ENCODE assay signal across 23 cellular contexts in genomic region chr1:47643506-47644215, GRCh38.
DNase-seq lines count a peak whose midpoint lies in the region; ATAC-seq and TF ChIP-seq lines count a peak whose summit lies in the region.
"Had no signal": no experiment of that assay in that cellular context is flagged by ENCODE, and none has a peak within 500 bp of the region (broad histone marks: within the 10 kb centered on the region; RNA-seq: fewer than 3 reads in every experiment).

No MANE protein-coding gene starts in this region.

- TF ChIP-seq CTCF in coronary artery (IDR thresholded peaks at IDR 0.05), result no peak
- no peak for TF ChIP-seq CTCF in mesothelial cell of epicardium (IDR thresholded peaks at IDR 0.05; ENCODE audit: unreplicated experiment)
- no peak for TF ChIP-seq CTCF in type B pancreatic cell (conservative IDR thresholded peaks at IDR 0.05)

- H3K27me3 ChIP-seq in H7 (ENCODE audit: control insufficient read depth, insufficient read depth, low read length), result peaks cover 2% of the 10 kb centered on the region
- H3K27me3 ChIP-seq: gastrocnemius medialis, SJSA1 had no signal

- H3K4me1 Mint-ChIP-seq in mesothelial cell of epicardium, result peaks cover 25% of the 10 kb centered on the region
- peaks cover 31% of the 10 kb centered on the region for H3K4me1 Mint-ChIP-seq in type B pancreatic cell (ENCODE audit: unreplicated experiment)
- no peaks in the 10 kb centered on the region for H3K4me1 Mint-ChIP-seq in activated T-helper 17 cell treated with anti-CD3 and anti-CD28 coated beads, Interleukin-2, amount 50 U/mL, for 72 hours
- H3K4me1 Mint-ChIP-seq: memory B cell had no signal

- H3K36me3 ChIP-seq in H7 (replicated peaks; ENCODE audit: control insufficient read depth, insufficient read depth, low read length), result no peaks in the 10 kb centered on the region
- H3K36me3 ChIP-seq: gastrocnemius medialis, SJSA1 had no signal

- peak overlapping the region; percentile 1 for H3K4me3 Mint-ChIP-seq in mesothelial cell of epicardium
- H3K4me3 Mint-ChIP-seq in type B pancreatic cell, result peak overlapping the region; percentile 37
- no peak overlapping the region for H3K4me3 Mint-ChIP-seq in activated T-helper 17 cell treated with anti-CD3 and anti-CD28 coated beads, Interleukin-2, amount 50 U/mL, for 72 hours
- H3K4me3 Mint-ChIP-seq: activated T-cell treated with anti-CD3 and anti-CD28 coated beads, Interleukin-2, amount 50 U/mL, for 72 hours; H9; memory B cell; naive thymus-derived CD4-positive, alpha-beta T cell had no signal

- peak overlapping the region; percentile 17 to 69 for H3K27ac ChIP-seq in coronary artery
- H3K27ac ChIP-seq: gastrocnemius medialis, HL-60, SJSA1 had no signal

- no peak overlapping the region for H3K4me3 ChIP-seq in H7 (ENCODE audit: insufficient read depth, low read depth, low read length)
- H3K4me3 ChIP-seq in coronary artery, result no peak overlapping the region
- H3K4me3 ChIP-seq: gastrocnemius medialis, SJSA1 had no signal

- H3K9me3 Mint-ChIP-seq in mesothelial cell of epicardium (no peaks in the 10 kb centered on the region), type B pancreatic cell (no peaks in the 10 kb centered on the region)
- H3K9me3 Mint-ChIP-seq in activated T-helper 17 cell treated with anti-CD3 and anti-CD28 coated beads, Interleukin-2, amount 50 U/mL, for 72 hours, result no peaks in the 10 kb centered on the region
- H3K9me3 Mint-ChIP-seq: activated T-cell treated with anti-CD3 and anti-CD28 coated beads, Interleukin-2, amount 50 U/mL, for 72 hours; H9; memory B cell; naive thymus-derived CD4-positive, alpha-beta T cell had no signal

- peak; percentile 54 for DNase-seq in H7
- no peak for DNase-seq in coronary artery (ENCODE audit: low spot score)
- DNase-seq in mesothelial cell of epicardium (ENCODE audit: low spot score in 2 of 2, unreplicated experiment in 2 of 2), result no peak
- no peak for DNase-seq in type B pancreatic cell (ENCODE audit: extremely low spot score, unreplicated experiment)
- no peak for DNase-seq in glomerular visceral epithelial cell (ENCODE audit: extremely low spot score)
- no peak for DNase-seq in T-helper 2 cell
- DNase-seq: activated CD4-positive, alpha-beta T cell treated with anti-CD3 and anti-CD28 coated beads for 48 hours; activated naive CD4-positive, alpha-beta T cell treated with anti-CD3 and anti-CD28 coated beads, Interleukin-2, amount 50 U/mL, for 16 hours; activated T-cell treated with anti-CD3 and anti-CD28 coated beads, Interleukin-2, amount 50 U/mL, for 72 hours; anterior cingulate cortex; cerebellar nuclear complex; DMS79 treated with DMSO at 0.1 percent for 48 hours; gastrocnemius medialis; H9; naive thymus-derived CD4-positive, alpha-beta T cell; NCI-H1092; NCI-H1930; NCI-H446 treated with DMSO at 0.1 percent for 48 hours had no signal

- peaks cover 80% of the 10 kb centered on the region for H3K27me3 Mint-ChIP-seq in mesothelial cell of epicardium (ENCODE audit: low read depth)
- H3K27me3 Mint-ChIP-seq in type B pancreatic cell, result peaks cover 56% of the 10 kb centered on the region
- H3K27me3 Mint-ChIP-seq in activated T-helper 17 cell treated with anti-CD3 and anti-CD28 coated beads, Interleukin-2, amount 50 U/mL, for 72 hours, result peaks cover 27% of the 10 kb centered on the region

- peak overlapping the region; percentile 87 for H3K27ac Mint-ChIP-seq in mesothelial cell of epicardium
- no peak overlapping the region for H3K27ac Mint-ChIP-seq in type B pancreatic cell
- no peak overlapping the region for H3K27ac Mint-ChIP-seq in activated T-helper 17 cell treated with anti-CD3 and anti-CD28 coated beads, Interleukin-2, amount 50 U/mL, for 72 hours
- H3K27ac Mint-ChIP-seq: activated T-cell treated with anti-CD3 and anti-CD28 coated beads, Interleukin-2, amount 50 U/mL, for 72 hours; H9; memory B cell; naive thymus-derived CD4-positive, alpha-beta T cell had no signal

- no peaks in the 10 kb centered on the region for H3K36me3 Mint-ChIP-seq in mesothelial cell of epicardium
- no peaks in the 10 kb centered on the region for H3K36me3 Mint-ChIP-seq in type B pancreatic cell
- no peaks in the 10 kb centered on the region for H3K36me3 Mint-ChIP-seq in activated T-helper 17 cell treated with anti-CD3 and anti-CD28 coated beads, Interleukin-2, amount 50 U/mL, for 72 hours (ENCODE audit: low read depth)
- H3K36me3 Mint-ChIP-seq: memory B cell; naive thymus-derived CD4-positive, alpha-beta T cell had no signal

- no peak for ATAC-seq in activated T-helper 17 cell treated with anti-CD3 and anti-CD28 coated beads, Interleukin-2, amount 50 U/mL, for 72 hours (replicated peaks)
- ATAC-seq: activated T-cell treated with anti-CD3 and anti-CD28 coated beads, Interleukin-2, amount 50 U/mL, for 72 hours; gastrocnemius medialis; HepG2; naive thymus-derived CD4-positive, alpha-beta T cell had no signal
